In genomic region chr15:70314018-70314354, GRCh38 we compare ENCODE assay signal across 23 cellular contexts.
A peak's percentile ranks its signal among the peaks of the same experiment; 100 is the strongest.
DNase-seq lines count a peak whose midpoint lies in the region; FAIRE-seq and TF ChIP-seq lines count a peak whose summit lies in the region.
"Had no signal": no experiment of that assay in that cellular context is flagged by ENCODE, and none has a peak within 500 bp of the region (broad histone marks: within the 10 kb centered on the region; RNA-seq: fewer than 3 reads in every experiment).

No MANE protein-coding gene starts in this region.

- no peak overlapping the region for H2AK5ac ChIP-seq in H1 (ENCODE audit: low read depth, low read length)

- no peak overlapping the region for H3K14ac ChIP-seq in H1 (ENCODE audit: insufficient read length)

- H3K27me3 ChIP-seq in GM23248 (replicated peaks; ENCODE audit: insufficient read depth) (no peaks in the 10 kb centered on the region), H1 (replicated peaks in 1 of 4; ENCODE audit: control insufficient read depth in 3 of 4, extremely low read depth in 1 of 4, insufficient read depth in 3 of 4, low read length in 3 of 4) (no peaks in the 10 kb centered on the region; a peak in 1 of 7 replicates), tibial nerve (no peaks in the 10 kb centered on the region)
- H3K27me3 ChIP-seq: BLaER1 had no signal

- H3K9me3 ChIP-seq in GM23248 (ENCODE audit: low read depth) (no peaks in the 10 kb centered on the region), H1 (ENCODE audit: insufficient read depth in 2 of 2, low read depth in 1 of 2, low read length in 1 of 2) (no peaks in the 10 kb centered on the region), tibial nerve (no peaks in the 10 kb centered on the region)
- H3K9me3 ChIP-seq: BLaER1 had no signal

- H4K5ac ChIP-seq in H1 (ENCODE audit: insufficient read length, low read depth, low read length) = no peak overlapping the region

- no peaks in the 10 kb centered on the region for H3K9me3 Mint-ChIP-seq in osteocyte (ENCODE audit: unreplicated experiment)
- H3K9me3 Mint-ChIP-seq: CD4-positive, alpha-beta memory T cell had no signal

- 93 to 95% methylated on average over 3 of the region's 3 CpGs for WGBS in GM23248 (ENCODE audit: low coverage in 1 of 2, low lambda C conversion rate in 2 of 2, missing lambda C conversion rate in 2 of 2), 2 experiments
- WGBS in H1 (ENCODE audit: extremely low coverage in 1 of 2, insufficient coverage in 1 of 2, insufficient read length in 1 of 2, insufficient replicate concordance in 2 of 2, low coverage in 1 of 2, low lambda C conversion rate in 2 of 2, missing lambda C conversion rate in 1 of 2), 2 experiments = 83% methylated on average over 3 of the region's 3 CpGs; no CpG with 5 or more reads in 1 of the 2 experiments
- WGBS in tibial nerve, 2 donors = 95 to 99% methylated on average over 3 of the region's 3 CpGs

- no peak for TF ChIP-seq RAD21 in H1 (IDR thresholded peaks at IDR 0.05 in 1 of 2, conservative IDR thresholded peaks at IDR 0.05 in 1 of 2; ENCODE audit: low read depth in 2 of 2, low read length in 2 of 2)

- H3K4ac ChIP-seq in H1 (replicated peaks; ENCODE audit: insufficient read length, low read depth, low read length) = no peak overlapping the region

- no peaks in the 10 kb centered on the region for H3K36me3 ChIP-seq in GM23248 (ENCODE audit: low read depth)
- no peaks in the 10 kb centered on the region for H3K36me3 ChIP-seq in H1 (ENCODE audit: control insufficient read depth in 2 of 4, insufficient read depth in 4 of 4, low read length in 3 of 4)
- H3K36me3 ChIP-seq in tibial nerve = no peaks in the 10 kb centered on the region
- H3K36me3 ChIP-seq: BLaER1 had no signal

- H2AFZ ChIP-seq in GM23248 (no peak overlapping the region), H1 (ENCODE audit: low read length) (no peak overlapping the region)

- H3K4me1 ChIP-seq in GM23248 (ENCODE audit: insufficient read depth) = peaks cover 20% of the 10 kb centered on the region
- H3K4me1 ChIP-seq in H1 (replicated peaks in 1 of 4; ENCODE audit: control insufficient read depth in 3 of 4, insufficient read depth in 4 of 4, low read length in 3 of 4) = peaks cover 0 to 13% (median 7%) of the 10 kb centered on the region in 4 experiments; a peak in 4 of 7 replicates
- peaks cover 0 to 7% (median 3%) of the 10 kb centered on the region in 4 donors for H3K4me1 ChIP-seq in tibial nerve

- no peaks in the 10 kb centered on the region for H3K23me2 ChIP-seq in H1 (ENCODE audit: low read depth, low read length)

- TF ChIP-seq EP300 in H1 (IDR thresholded peaks at IDR 0.05; ENCODE audit: borderline replicate concordance in 1 of 2, low read depth in 2 of 2, low read length in 2 of 2) (no peak), tibial nerve (IDR thresholded peaks at IDR 0.05) (no peak)

- H3K36me3 Mint-ChIP-seq in osteocyte (ENCODE audit: unreplicated experiment) = no peaks in the 10 kb centered on the region
- H3K36me3 Mint-ChIP-seq: CD4-positive, alpha-beta memory T cell; IgD-negative memory B cell had no signal

- no peak overlapping the region for H4K8ac ChIP-seq in H1 (ENCODE audit: extremely low read depth, insufficient read depth, low read length)

- no peak for FAIRE-seq in H1 (lab: Jason Lieb, UNC)
- FAIRE-seq: A204.1, H54, HTR-8/SVneo had no signal

- POLR2A ChIA-PET in H1 (lab: Charles Lee; ENCODE audit: partially characterized antibody) = no interaction called here

- no peak overlapping the region for H3K27ac Mint-ChIP-seq in osteocyte (ENCODE audit: unreplicated experiment)
- H3K27ac Mint-ChIP-seq: CD14-positive monocyte; CD4-positive, alpha-beta memory T cell; IgD-negative memory B cell had no signal

- no peaks in the 10 kb centered on the region for H3K79me1 ChIP-seq in H1 (ENCODE audit: low read depth, low read length)

- H3K4me3 ChIP-seq in GM23248 (no peak overlapping the region), H1 (ENCODE audit: extremely low read depth in 1 of 4, insufficient read depth in 2 of 4, low read depth in 3 of 4, low read length in 4 of 4) (no peak overlapping the region), tibial nerve (no peak overlapping the region)
- H3K4me3 ChIP-seq: BLaER1 had no signal

- no peak overlapping the region for H2BK12ac ChIP-seq in H1 (ENCODE audit: low read depth, low read length)

- no peak overlapping the region for H2BK120ac ChIP-seq in H1 (replicated peaks; ENCODE audit: low read depth, low read length)

- H2BK20ac ChIP-seq in H1 (ENCODE audit: low read length) = no peak overlapping the region; the same call in 1 of the 2 replicates

- DNase-seq in EL (peak; percentile 8), GM23248 (peak; percentile 20), H1 (ENCODE audit: low read depth in 1 of 2, low spot score in 2 of 2) (no peak), osteocyte (ENCODE audit: extremely low spot score, unreplicated experiment) (peak; percentile 54), tibial nerve (ENCODE audit: low spot score in 2 of 2) (no peak), AG20443 (ENCODE audit: low spot score) (no peak), AML-193 (lab: John Stamatoyannopoulos, UW) (no peak)
- DNase-seq: ACHN; Calu3; CD4-positive, alpha-beta memory T cell; DMS 273 treated with DMSO at 0.1 percent for 48 hours; DMS53; DND-41; GF-D8; HCEC 1CT; Karpas-422; KBM-7 had no signal

- H4K20me1 ChIP-seq in GM23248 (ENCODE audit: insufficient read depth) (no peaks in the 10 kb centered on the region), H1 (replicated peaks in 1 of 2; ENCODE audit: control insufficient read depth in 1 of 2, insufficient read depth in 2 of 2, low read length in 2 of 2) (no peaks in the 10 kb centered on the region)
- H4K20me1 ChIP-seq: BLaER1 had no signal

- H3K79me2 ChIP-seq in GM23248 (ENCODE audit: insufficient read depth) (no peaks in the 10 kb centered on the region), H1 (ENCODE audit: control insufficient read depth in 1 of 2, insufficient read depth in 2 of 2, low read length in 2 of 2) (no peaks in the 10 kb centered on the region)

- TF ChIP-seq POLR2A in H1 (IDR thresholded peaks at IDR 0.05; ENCODE audit: control extremely low read depth in 1 of 2, low read depth in 2 of 2, low read length in 2 of 2) = no peak
- no peak for TF ChIP-seq POLR2A in tibial nerve (IDR thresholded peaks at IDR 0.05)

- peaks cover 44% of the 10 kb centered on the region for H3K27me3 Mint-ChIP-seq in osteocyte (ENCODE audit: unreplicated experiment)
- H3K27me3 Mint-ChIP-seq: CD4-positive, alpha-beta memory T cell had no signal

- in situ Hi-C loops in GM23248 (cut with MboI) = no loop called here

- H3K27ac ChIP-seq in GM23248 = no peak overlapping the region
- H3K27ac ChIP-seq in H1 (ENCODE audit: low read depth, low read length) = no peak overlapping the region
- H3K27ac ChIP-seq in tibial nerve = no peak overlapping the region
- H3K27ac ChIP-seq: BLaER1 had no signal

- H2BK5ac ChIP-seq in H1 (ENCODE audit: low read depth, low read length) = no peak overlapping the region

- H3K23ac ChIP-seq in H1 (ENCODE audit: insufficient read length) = no peak overlapping the region

- peak overlapping the region; percentile 56 for H4K91ac ChIP-seq in H1 (replicated peaks; ENCODE audit: insufficient read length, low read length)

- peaks cover 3% of the 10 kb centered on the region; the same call in 1 of the 2 replicates for H3F3A ChIP-seq in GM23248 (ENCODE audit: insufficient read depth)

- H3K4me2 ChIP-seq in GM23248 (ENCODE audit: unreplicated experiment) = no peak overlapping the region
- no peak overlapping the region for H3K4me2 ChIP-seq in H1 (ENCODE audit: insufficient read depth in 1 of 2, low read depth in 2 of 2, low read length in 2 of 2)
- H3K4me2 ChIP-seq: BLaER1 had no signal

- H3K56ac ChIP-seq in H1 (replicated peaks; ENCODE audit: insufficient read length, low read depth, low read length) = no peak overlapping the region

- no peak overlapping the region for H3K4me3 Mint-ChIP-seq in osteocyte (ENCODE audit: unreplicated experiment)
- H3K4me3 Mint-ChIP-seq: CD14-positive monocyte; CD4-positive, alpha-beta memory T cell; IgD-negative memory B cell had no signal

- TF ChIP-seq CTCF in H1 (IDR thresholded peaks at IDR 0.05; ENCODE audit: control extremely low read depth in 1 of 3, insufficient read depth in 1 of 3, low read depth in 1 of 3, low read length in 3 of 3) (no peak), osteocyte (IDR thresholded peaks at IDR 0.05) (no peak), tibial nerve (IDR thresholded peaks at IDR 0.05) (no peak)

- H3K9me2 ChIP-seq in GM23248 (ENCODE audit: insufficient read depth) = no peaks in the 10 kb centered on the region

- CTCF ChIA-PET in H1 (lab: Charles Lee; ENCODE audit: partially characterized antibody) = no interaction called here

- H3K4me1 Mint-ChIP-seq in osteocyte (ENCODE audit: unreplicated experiment) = peaks cover 2% of the 10 kb centered on the region

- peak overlapping the region; percentile 10; the same call in 1 of the 2 replicates for H2BK15ac ChIP-seq in H1 (ENCODE audit: low read length)

- H3K18ac ChIP-seq in H1 (ENCODE audit: extremely low read depth, low read length) = no peak overlapping the region

- H3K9ac ChIP-seq in GM23248 = no peak overlapping the region
- no peak overlapping the region for H3K9ac ChIP-seq in H1 (replicated peaks in 1 of 4; ENCODE audit: extremely low read depth in 1 of 4, low read depth in 3 of 4, low read length in 3 of 4)
- H3K9ac ChIP-seq: BLaER1 had no signal

TF ChIP-seq in H1, 55 proteins besides CTCF, POLR2A, EP300 and RAD21:
- no peak for TF ChIP-seq CREB1 (IDR thresholded peaks at IDR 0.05)
- no peak for TF ChIP-seq KDM5A (IDR thresholded peaks at IDR 0.05; ENCODE audit: low read length)
- no peak for TF ChIP-seq PHF8 (conservative IDR thresholded peaks at IDR 0.05; ENCODE audit: low read depth, low read length)
- TF ChIP-seq ATF3 (IDR thresholded peaks at IDR 0.05; ENCODE audit: insufficient read depth, low read depth, low read length) = no peak
- TF ChIP-seq CTBP2 (IDR thresholded peaks at IDR 0.05; ENCODE audit: borderline replicate concordance, insufficient read depth, insufficient read length, low read length) = no peak

Comparison
In these comparisons a context has a peak if more than half of its experiments do, and no peak if none do; other contexts are left out.
1. DNase-seq: peak in EL (single experiment), GM23248 (single experiment) and osteocyte (single experiment); none in H1 (0 of 2), tibial nerve (0 of 2), AG20443 (single experiment) and AML-193 (0 of 2).